20 cellular contexts compared by ENCODE assay signal in the genomic region with DNA sequence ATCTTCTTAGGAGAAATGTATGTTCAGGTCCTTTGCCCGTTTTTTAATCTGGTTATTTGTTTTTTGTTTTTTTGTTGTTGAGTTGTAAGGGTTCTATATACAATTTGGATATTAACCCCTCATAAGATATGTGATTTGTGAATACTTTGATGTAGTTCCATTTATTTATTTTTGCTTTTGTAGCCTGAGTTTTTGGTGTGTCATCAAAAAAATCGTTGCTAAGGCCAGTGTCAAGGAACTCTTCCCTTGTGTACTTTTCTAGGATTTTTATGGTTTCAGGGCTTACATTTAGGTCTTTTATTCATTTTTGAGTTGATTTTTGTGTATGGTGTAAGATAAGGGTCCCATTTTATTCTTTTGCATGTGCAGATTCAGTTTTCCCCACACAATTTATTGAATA.
DNase-seq lines count a peak whose midpoint lies in the region; ATAC-seq, FAIRE-seq and TF ChIP-seq lines count a peak whose summit lies in the region.
"Had no signal": no experiment of that assay in that cellular context is flagged by ENCODE, and none has a peak within 500 bp of the region (broad histone marks: within the 10 kb centered on the region; RNA-seq: fewer than 3 reads in every experiment).

No MANE protein-coding gene starts in this region.

- ATAC-seq in A549 (no peak), HG03139 (IDR thresholded peaks at IDR 0.05; ENCODE audit: unreplicated experiment) (no peak)
- ATAC-seq: CD8-positive, alpha-beta T cell had no signal

- WGBS in A549 (ENCODE audit: missing lambda C conversion rate): 0% methylated on average over 2 of the region's 2 CpGs

- H3K9me3 ChIP-seq in A549: no peaks in the 10 kb centered on the region

- H3K4me2 ChIP-seq in A549: no peak overlapping the region
- H3K4me2 ChIP-seq: BLaER1 treated with 17β-estradiol and CSF1 and Interleukin-3, amounts not matched to agents 10 nM and 100 nM had no signal

- H3K27ac ChIP-seq in A549: no peak overlapping the region
- H3K27ac ChIP-seq: BLaER1 treated with 17β-estradiol and CSF1 and Interleukin-3, amounts not matched to agents 10 nM and 100 nM; C4-2B had no signal

- TF ChIP-seq CTCF in A549 (IDR thresholded peaks at IDR 0.05): no peak

- no peaks in the 10 kb centered on the region for H3K4me1 ChIP-seq in A549
- H3K4me1 ChIP-seq: BLaER1 treated with 17β-estradiol and CSF1 and Interleukin-3, amounts not matched to agents 10 nM and 100 nM; Caco-2 had no signal

- CTCF ChIA-PET in A549 (lab: Yijun Ruan, JAX): no interaction called here

- no peak for TF ChIP-seq POLR2A in A549 (IDR thresholded peaks at IDR 0.05; ENCODE audit: low read length)

- TF ChIP-seq EP300 in A549 (IDR thresholded peaks at IDR 0.05): no peak

- no peak for TF ChIP-seq RAD21 in A549 (conservative IDR thresholded peaks at IDR 0.05 in 1 of 2, IDR thresholded peaks at IDR 0.05 in 1 of 2)

- FAIRE-seq in A204.1 (lab: Jason Lieb, UNC): peak; percentile 19
- no peak for FAIRE-seq in A549 (lab: Jason Lieb, UNC)
- FAIRE-seq in frontal cortex (lab: Jason Lieb, UNC): peak; percentile 39
- FAIRE-seq: D721Med, G401.6, GM12891, GM19239 had no signal

- no peak overlapping the region for H3K4me3 ChIP-seq in A549
- H3K4me3 ChIP-seq: BLaER1 treated with 17β-estradiol and CSF1 and Interleukin-3, amounts not matched to agents 10 nM and 100 nM had no signal

- POLR2A ChIA-PET in A549 (lab: Yijun Ruan, JAX): no interaction called here

- DNase-seq in A549 (ENCODE audit: low read depth in 1 of 2, low spot score in 1 of 2) (no peak), frontal cortex (ENCODE audit: low spot score in 2 of 2) (no peak), SHP77 (lab: John Stamatoyannopoulos, UW) (no peak)
- DNase-seq: 8988T; ACHN; AML-193; Caco-2; Calu3; CD4-positive, alpha-beta T cell; CD8-positive, alpha-beta T cell; DMS79 treated with DMSO at 0.1 percent for 48 hours; GF-D8 had no signal

TF ChIP-seq in A549, 52 proteins besides CTCF, POLR2A, EP300 and RAD21:
- TF ChIP-seq EHMT2 (IDR thresholded peaks at IDR 0.05; ENCODE audit: low read depth): no peak
- TF ChIP-seq BHLHE40 (IDR thresholded peaks at IDR 0.05; ENCODE audit: low read depth, low read length): no peak
- peak; percentile 17 for TF ChIP-seq MAFK (IDR thresholded peaks at IDR 0.05; ENCODE audit: partially characterized antibody)
- TF ChIP-seq KDM5A (IDR thresholded peaks at IDR 0.05): no peak
